ENCODE assay signal across 8 cellular contexts in genomic region chr12:106247731-106248176, GRCh38. TPM values are rescaled to one million over a fixed set of nuclear protein-coding genes. Genes with fewer than 3 reads are reported as not detected.
DNase-seq lines count a peak whose midpoint lies in the region; ATAC-seq lines count a peak whose summit lies in the region.

Gene CKAP4, minus strand, starts transcription at chr12:106248020. Its CDS starts 169 bp downstream, at chr12:106247851.

- no peaks in the 10 kb centered on the region for H3K9me3 ChIP-seq in mononuclear cell (ENCODE audit: low read depth, low read length)

- peak within 1 kb of the TSS; percentile 64 for H3K4me3 ChIP-seq in mononuclear cell (ENCODE audit: low read length)

- peak; percentile 51 for ATAC-seq in GM18502 (IDR thresholded peaks at IDR 0.05; ENCODE audit: poor library complexity, unreplicated experiment)
- peak; percentile 36 for ATAC-seq in HG02981 (IDR thresholded peaks at IDR 0.05; ENCODE audit: unreplicated experiment)
- peak; percentile 71 for ATAC-seq in stimulated activated naive CD8-positive, alpha-beta T cell treated with anti-CD3 and anti-CD28 coated beads, Interleukin-15, amount 100 ng/mL, for 72 hours

- peak within 1 kb of the TSS; percentile 95 for H3K27ac ChIP-seq in epithelial cell of prostate

- H3K27me3 Mint-ChIP-seq in activated T-cell treated with anti-CD3 and anti-CD28 coated beads, Interleukin-2, amount 50 U/mL, for 24 hours, result no peaks in the 10 kb centered on the region
- no peaks in the 10 kb centered on the region for H3K27me3 Mint-ChIP-seq in stimulated activated naive CD8-positive, alpha-beta T cell treated with anti-CD3 and anti-CD28 coated beads, Interleukin-15, amount 100 ng/mL, for 72 hours

- H3K4me1 ChIP-seq in mononuclear cell (ENCODE audit: insufficient read depth, low read length), result peaks cover 76% of the 10 kb centered on the region

- DNase-seq in 8988T, result peak; percentile 79
- peak; percentile 85 for DNase-seq in NCI-H748 (lab: John Stamatoyannopoulos, UW; ENCODE audit: unreplicated experiment)
- peak; percentile 75 for DNase-seq in activated T-cell treated with anti-CD3 and anti-CD28 coated beads, Interleukin-2, amount 50 U/mL, for 24 hours
- DNase-seq in epithelial cell of prostate (ENCODE audit: low read depth, low spot score), result no peak
- peak; percentile 58 to 65 for DNase-seq in stimulated activated naive CD8-positive, alpha-beta T cell treated with anti-CD3 and anti-CD28 coated beads, Interleukin-15, amount 100 ng/mL, for 72 hours

- peak within 1 kb of the TSS; percentile 77 for H3K4me3 Mint-ChIP-seq in activated T-cell treated with anti-CD3 and anti-CD28 coated beads, Interleukin-2, amount 50 U/mL, for 24 hours
- H3K4me3 Mint-ChIP-seq in stimulated activated naive CD8-positive, alpha-beta T cell treated with anti-CD3 and anti-CD28 coated beads, Interleukin-15, amount 100 ng/mL, for 72 hours, result peak within 1 kb of the TSS; percentile 78 to 86

- H3K27me3 ChIP-seq in mononuclear cell (ENCODE audit: insufficient read depth, low read length), result no peaks in the 10 kb centered on the region

- peaks cover 6% of the 10 kb centered on the region for H3K36me3 Mint-ChIP-seq in activated T-cell treated with anti-CD3 and anti-CD28 coated beads, Interleukin-2, amount 50 U/mL, for 24 hours (ENCODE audit: low read depth)

- H3K9me3 Mint-ChIP-seq in activated T-cell treated with anti-CD3 and anti-CD28 coated beads, Interleukin-2, amount 50 U/mL, for 24 hours, result no peaks in the 10 kb centered on the region
- no peaks in the 10 kb centered on the region for H3K9me3 Mint-ChIP-seq in stimulated activated naive CD8-positive, alpha-beta T cell treated with anti-CD3 and anti-CD28 coated beads, Interleukin-15, amount 100 ng/mL, for 72 hours

- H3K4me1 Mint-ChIP-seq in activated T-cell treated with anti-CD3 and anti-CD28 coated beads, Interleukin-2, amount 50 U/mL, for 24 hours (ENCODE audit: low read depth), result peaks cover 32% of the 10 kb centered on the region
- H3K4me1 Mint-ChIP-seq in stimulated activated naive CD8-positive, alpha-beta T cell treated with anti-CD3 and anti-CD28 coated beads, Interleukin-15, amount 100 ng/mL, for 72 hours, result peaks cover 27% of the 10 kb centered on the region

- peak within 1 kb of the TSS; percentile 89 for H3K27ac Mint-ChIP-seq in activated T-cell treated with anti-CD3 and anti-CD28 coated beads, Interleukin-2, amount 50 U/mL, for 24 hours
- peak within 1 kb of the TSS; percentile 80 to 96 for H3K27ac Mint-ChIP-seq in stimulated activated naive CD8-positive, alpha-beta T cell treated with anti-CD3 and anti-CD28 coated beads, Interleukin-15, amount 100 ng/mL, for 72 hours

RNA-seq across cellular contexts. Expression of gene CKAP4, which starts in this region (rescaled TPM):
- 40.4 TPM for total RNA-seq in mononuclear cell
